ENCODE assay signal across 8 cellular contexts in the genomic region with DNA sequence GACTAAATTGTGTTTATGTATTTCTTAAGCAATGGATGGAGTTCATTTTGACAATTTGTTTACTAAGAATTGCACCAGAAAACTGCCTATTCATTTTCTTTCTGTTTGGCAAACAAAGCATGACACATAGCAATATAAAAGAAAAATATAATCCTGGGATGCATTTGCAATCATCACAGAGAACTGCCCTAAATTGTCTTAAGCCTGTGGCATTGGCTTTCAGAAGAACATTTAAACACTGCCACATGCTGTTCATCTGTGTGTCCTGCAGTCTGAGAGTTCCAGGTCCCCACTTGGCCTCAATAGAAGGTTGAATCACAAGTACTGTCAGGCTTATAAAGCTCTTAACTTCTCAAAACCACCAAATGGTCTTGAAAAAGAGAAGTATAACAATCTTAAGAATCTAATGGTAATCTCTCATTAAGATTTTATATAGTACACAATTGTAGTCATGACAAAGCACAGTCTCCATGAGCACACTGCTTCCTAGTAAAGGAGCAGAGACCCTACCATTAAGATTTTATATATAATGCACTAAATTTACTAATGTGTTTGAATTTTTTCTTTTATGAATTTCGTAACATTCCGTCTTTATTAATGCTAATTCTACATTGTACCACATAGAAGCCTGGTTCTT. TPM values are rescaled to one million over a fixed set of nuclear protein-coding genes. Genes with fewer than 3 reads are reported as not detected.
DNase-seq lines count a peak whose midpoint lies in the region; ATAC-seq and TF ChIP-seq lines count a peak whose summit lies in the region.

No MANE protein-coding gene starts in this region.

- 80% methylated on average over 2 of the region's 2 CpGs for WGBS in prostate gland

- H3K36me3 ChIP-seq in OCI-LY3 (replicated peaks; ENCODE audit: low read depth, low read length): no peaks in the 10 kb centered on the region
- no peaks in the 10 kb centered on the region for H3K36me3 ChIP-seq in prostate gland

- no peaks in the 10 kb centered on the region for H3K9me3 ChIP-seq in OCI-LY3 (ENCODE audit: insufficient read depth, low read length)
- H3K9me3 ChIP-seq in prostate gland: no peaks in the 10 kb centered on the region

- TF ChIP-seq CTCF in OCI-LY3 (IDR thresholded peaks at IDR 0.05; ENCODE audit: low read depth, low read length) (peak; percentile 80), prostate gland (IDR thresholded peaks at IDR 0.05) (peak in 3 of 4 experiments; percentile 57 to 83 (median 79))

- H3K36me3 Mint-ChIP-seq in activated naive CD8-positive, alpha-beta T cell treated with anti-CD3 and anti-CD28 coated beads for 36 hours: no peaks in the 10 kb centered on the region

- H3K4me3 ChIP-seq in OCI-LY3 (ENCODE audit: low read length) (no peak overlapping the region), prostate gland (no peak overlapping the region)

- H3K4me3 Mint-ChIP-seq in activated naive CD8-positive, alpha-beta T cell treated with anti-CD3 and anti-CD28 coated beads for 36 hours: no peak overlapping the region

- no peak overlapping the region for H3K27ac ChIP-seq in OCI-LY3 (ENCODE audit: low read length)
- no peak overlapping the region for H3K27ac ChIP-seq in prostate gland

- no peaks in the 10 kb centered on the region for H3K9me3 Mint-ChIP-seq in activated naive CD8-positive, alpha-beta T cell treated with anti-CD3 and anti-CD28 coated beads for 36 hours

- no peak overlapping the region for H3K27ac Mint-ChIP-seq in activated naive CD8-positive, alpha-beta T cell treated with anti-CD3 and anti-CD28 coated beads for 36 hours

- H4K20me1 ChIP-seq in OCI-LY3 (ENCODE audit: insufficient read depth, low read length): no peaks in the 10 kb centered on the region

- H3K9ac ChIP-seq in OCI-LY3 (ENCODE audit: low read length): no peak overlapping the region

- no peak overlapping the region for H2AFZ ChIP-seq in OCI-LY3 (ENCODE audit: low read depth, low read length)

- peaks cover 10% of the 10 kb centered on the region for H3K4me1 ChIP-seq in OCI-LY3 (ENCODE audit: low read length)
- no peaks in the 10 kb centered on the region for H3K4me1 ChIP-seq in prostate gland (replicated peaks)

- ATAC-seq in GM19328 (IDR thresholded peaks at IDR 0.05; ENCODE audit: unreplicated experiment) (peak; percentile 67), HG03558 (IDR thresholded peaks at IDR 0.05; ENCODE audit: extremely low read depth, unreplicated experiment) (peak; percentile 58), Right ventricle myocardium superior (ENCODE audit: poor library complexity) (peak; percentile 94), HG03097 (IDR thresholded peaks at IDR 0.05; ENCODE audit: low FRiP score, unreplicated experiment) (no peak)

- intact Hi-C loops in Right ventricle myocardium superior (cut with DNase I): loop anchor here (5.0 kb wide), 1 partner anchor 691 kb away; the partner anchor contains the start of genes KLLN and PTEN
- intact Hi-C loops in prostate gland (cut with DNase I): loop anchor here (5.0 kb wide), 3 partner anchors 151 to 701 kb away; no protein-coding TSS in a partner anchor

- H3K79me2 ChIP-seq in OCI-LY3 (ENCODE audit: low read length): no peaks in the 10 kb centered on the region

- H3K27me3 ChIP-seq in OCI-LY3 (ENCODE audit: low read depth, low read length): no peaks in the 10 kb centered on the region
- no peaks in the 10 kb centered on the region for H3K27me3 ChIP-seq in prostate gland (replicated peaks; ENCODE audit: insufficient read depth)

- TF ChIP-seq POLR2A in prostate gland (IDR thresholded peaks at IDR 0.05): no peak

- no peaks in the 10 kb centered on the region for H3K27me3 Mint-ChIP-seq in activated naive CD8-positive, alpha-beta T cell treated with anti-CD3 and anti-CD28 coated beads for 36 hours

- peaks cover 7% of the 10 kb centered on the region for H3K4me1 Mint-ChIP-seq in activated naive CD8-positive, alpha-beta T cell treated with anti-CD3 and anti-CD28 coated beads for 36 hours

- no peak overlapping the region for H3K4me2 ChIP-seq in OCI-LY3 (ENCODE audit: low read length)

- DNase-seq in D341Med (ENCODE audit: low spot score) (peak; percentile 44), Right ventricle myocardium superior (no peak), prostate gland (ENCODE audit: low spot score) (peak; percentile 30)
- peak; percentile 3 for DNase-seq in activated naive CD8-positive, alpha-beta T cell treated with anti-CD3 and anti-CD28 coated beads for 36 hours

RNA-seq across cellular contexts. Expression of gene RNLS, which starts 29.9 kb away (rescaled TPM):
- total RNA-seq in activated naive CD8-positive, alpha-beta T cell treated with anti-CD3 and anti-CD28 coated beads for 36 hours: 1 to 10 TPM; 4.0 to 4.3 TPM
- total RNA-seq in Right ventricle myocardium superior (22.5 TPM), prostate gland (10 to 100 TPM; 21.7 to 31.8 TPM)

RNA-seq across cellular contexts. Expression of gene LIPJ, which starts 33.3 kb away (rescaled TPM):
- total RNA-seq in activated naive CD8-positive, alpha-beta T cell treated with anti-CD3 and anti-CD28 coated beads for 36 hours: not detected
- total RNA-seq in Right ventricle myocardium superior (not detected), prostate gland (under 1 TPM; 0.09 to 0.17 TPM)
